Comparison of ENCODE assay signal across 19 cellular contexts in genomic region chr11:824942-825341, GRCh38. TPM values are rescaled to one million over a fixed set of nuclear protein-coding genes. Genes with fewer than 3 reads are reported as not detected.
DNase-seq lines count a peak whose midpoint lies in the region; ATAC-seq, FAIRE-seq and TF ChIP-seq lines count a peak whose summit lies in the region.
"Had no signal": no experiment of that assay in that cellular context is flagged by ENCODE, and none has a peak within 500 bp of the region (broad histone marks: within the 10 kb centered on the region; RNA-seq: fewer than 3 reads in every experiment).

No MANE protein-coding gene starts in this region.

- H3K9ac ChIP-seq in BLaER1 = no peak overlapping the region
- no peak overlapping the region for H3K9ac ChIP-seq in PC-3 (ENCODE audit: low read length)
- H3K9ac ChIP-seq in mucosa of rectum (ENCODE audit: low read depth in 1 of 2, low read length in 2 of 2) = peak overlapping the region in 1 of 2 donors; percentile 45

- TF ChIP-seq POLR2A in H54 (IDR thresholded peaks at IDR 0.05; ENCODE audit: low read depth, low read length) = no peak

- no peak overlapping the region for H2AFZ ChIP-seq in PC-3 (ENCODE audit: low read length)

- H3K4me1 ChIP-seq in BLaER1 (peaks cover 83% of the 10 kb centered on the region), PC-3 (ENCODE audit: insufficient read depth, low read length) (peaks cover 51% of the 10 kb centered on the region), mucosa of rectum (ENCODE audit: control insufficient read depth in 2 of 2, insufficient read depth in 2 of 2, low read length in 2 of 2) (peaks cover 53 to 75% of the 10 kb centered on the region in 2 donors)

- peaks cover 39% of the 10 kb centered on the region for H3K4me1 Mint-ChIP-seq in Calu3 (ENCODE audit: low read depth, unreplicated experiment)

- H3K9me3 ChIP-seq in BLaER1 (no peaks in the 10 kb centered on the region), PC-3 (ENCODE audit: low read length) (no peaks in the 10 kb centered on the region), mucosa of rectum (ENCODE audit: control insufficient read depth in 2 of 2, low read length in 2 of 2) (no peaks in the 10 kb centered on the region)
- H3K9me3 ChIP-seq: esophagus squamous epithelium, left ventricle myocardium inferior, mucosa of descending colon, thoracic aorta had no signal

- H3K36me3 ChIP-seq in BLaER1 (peaks cover 36% of the 10 kb centered on the region), PC-3 (ENCODE audit: low read depth, low read length) (no peaks in the 10 kb centered on the region), mucosa of rectum (ENCODE audit: control insufficient read depth in 2 of 2, insufficient read depth in 2 of 2, low read length in 2 of 2) (peaks cover 14 to 21% of the 10 kb centered on the region in 2 donors)

- peaks cover 89% of the 10 kb centered on the region for H3K36me3 Mint-ChIP-seq in Calu3 (ENCODE audit: insufficient read depth, unreplicated experiment)

- ATAC-seq in PC-3 = peak; percentile 7

- H3K4me3 ChIP-seq in BLaER1 = no peak overlapping the region
- H3K4me3 ChIP-seq in PC-3 (ENCODE audit: low read length) = no peak overlapping the region
- no peak overlapping the region for H3K4me3 ChIP-seq in mucosa of rectum (ENCODE audit: low read length in 2 of 2)
- H3K4me3 ChIP-seq: esophagus squamous epithelium, left ventricle myocardium inferior, mucosa of descending colon, thoracic aorta had no signal

- BruUV-seq in Calu3 (replicated peaks; lab: Mats Ljungman, UMichigan) (no TSS peak), PC-3 (replicated peaks; lab: Mats Ljungman, UMichigan) (no TSS peak)

- H3K27ac ChIP-seq in BLaER1 (no peak overlapping the region), PC-3 (ENCODE audit: low read length) (peak overlapping the region; percentile 74), mucosa of rectum (ENCODE audit: low read depth in 2 of 2, low read length in 2 of 2) (peak overlapping the region; percentile 89 to 91)
- H3K27ac ChIP-seq: thoracic aorta had no signal

- no peaks in the 10 kb centered on the region for H3F3A ChIP-seq in PC-3 (ENCODE audit: low read length, unreplicated experiment)

- intact Hi-C loops in Calu3 (cut with micrococcal nuclease; ENCODE audit: unreplicated experiment) = no loop called here
- intact Hi-C loops in PC-3 (cut with micrococcal nuclease) = no loop called here

- POLR2A ChIA-PET in PC-3 (lab: Charles Lee; ENCODE audit: unreplicated experiment) = no interaction called here

- peak overlapping the region; percentile 13 for H3K27ac Mint-ChIP-seq in Calu3 (ENCODE audit: unreplicated experiment)
- H3K27ac Mint-ChIP-seq: T-helper 1 cell treated with Interleukin-12 subunit alpha and Interleukin-12 subunit beta and Interleukin-4 antibody, amounts not matched to agents 30 μg/mL and 1 μg/mL, for 36 hours had no signal

- peak overlapping the region; percentile 100; the same call in 1 of the 2 replicates for H3K4me2 ChIP-seq in BLaER1
- H3K4me2 ChIP-seq in PC-3 (ENCODE audit: low read length) = peak overlapping the region; percentile 96

- DNase-seq in Calu3 = no peak
- no peak for DNase-seq in PC-3
- no peak for DNase-seq in activated CD4-positive, alpha-beta T cell treated with anti-CD3 and anti-CD28 coated beads, Interleukin-2, amount 50 U/mL, for 1 hour
- DNase-seq in pons (ENCODE audit: low spot score) = no peak
- DNase-seq in H54 (ENCODE audit: insufficient read length, low spot score) = no peak
- DNase-seq: activated CD4-positive, alpha-beta T cell treated with anti-CD3 and anti-CD28 coated beads, Interleukin-2, amount 50 U/mL, for 4 hours; activated T-cell treated with anti-CD3 and anti-CD28 coated beads for 4 hours; effector CD8-positive, alpha-beta T cell; esophagus squamous epithelium; left ventricle myocardium inferior; NCI-H1930; occipital lobe; OCI-M1; stimulated activated CD4-positive, alpha-beta T cell treated with anti-CD3 and anti-CD28 coated beads, Interleukin-15, amount 100 ng/mL, for 24 hours had no signal

- TF ChIP-seq CTCF in Calu3 (IDR thresholded peaks at IDR 0.05; ENCODE audit: unreplicated experiment) (no peak), PC-3 (conservative IDR thresholded peaks at IDR 0.05; ENCODE audit: low read depth, low read length) (no peak)

- no peaks in the 10 kb centered on the region for H3K27me3 Mint-ChIP-seq in Calu3 (ENCODE audit: unreplicated experiment)

- CTCF ChIA-PET in Calu3 (lab: Charles Lee) (interaction anchor here (2.0 kb wide), 1 partner anchor 10 kb away, joined by 7 read pairs; no protein-coding TSS in a partner anchor), PC-3 (lab: Charles Lee) (interaction anchor here (0.6 kb wide), 1 partner anchor 29 kb away, joined by 7 read pairs; no protein-coding TSS in a partner anchor)

- H3K9me3 Mint-ChIP-seq in Calu3 (ENCODE audit: low read depth, unreplicated experiment) = no peaks in the 10 kb centered on the region
- H3K9me3 Mint-ChIP-seq: T-helper 1 cell treated with Interleukin-12 subunit alpha and Interleukin-12 subunit beta and Interleukin-4 antibody, amounts not matched to agents 30 μg/mL and 1 μg/mL, for 36 hours had no signal

- no peak for FAIRE-seq in H54 (lab: Jason Lieb, UNC)

- H3K79me2 ChIP-seq in PC-3 (ENCODE audit: low read length) = peaks cover 25% of the 10 kb centered on the region

- no peak overlapping the region for H3K4me3 Mint-ChIP-seq in Calu3 (ENCODE audit: low read depth, unreplicated experiment)
- H3K4me3 Mint-ChIP-seq: T-helper 1 cell treated with Interleukin-12 subunit alpha and Interleukin-12 subunit beta and Interleukin-4 antibody, amounts not matched to agents 30 μg/mL and 1 μg/mL, for 36 hours had no signal

- H4K20me1 ChIP-seq in BLaER1 (peaks cover 100% of the 10 kb centered on the region), PC-3 (ENCODE audit: low read length) (peaks cover 13% of the 10 kb centered on the region; the same call in 1 of the 2 replicates)

- no peaks in the 10 kb centered on the region for H3K9me2 ChIP-seq in PC-3 (replicated peaks; ENCODE audit: low read length)

- H3K27me3 ChIP-seq in BLaER1 = peaks cover 53% of the 10 kb centered on the region
- no peaks in the 10 kb centered on the region for H3K27me3 ChIP-seq in PC-3 (ENCODE audit: low read length)
- no peaks in the 10 kb centered on the region for H3K27me3 ChIP-seq in mucosa of rectum (ENCODE audit: control insufficient read depth in 2 of 2, insufficient read depth in 2 of 2, low read length in 2 of 2)

RNA-seq across cellular contexts. Expression of gene CRACR2B, which starts 2.8 kb away (rescaled TPM):
- total RNA-seq in Calu3 (2022) (33.4 and 35.3 TPM in 2 replicates), PC-3 (2014; rRNA removed) (10.6 and 19.8 TPM in 2 replicates)

RNA-seq across cellular contexts. Expression of gene PNPLA2, which starts 6.2 kb away (rescaled TPM):
- total RNA-seq in Calu3 (2022) (134 and 151 TPM in 2 replicates), PC-3 (2014; rRNA removed) (40.2 and 41.4 TPM in 2 replicates)

RNA-seq across cellular contexts. Expression of gene CD151, which starts 7.8 kb away (rescaled TPM):
- 472 and 482 TPM in 2 replicates for total RNA-seq in Calu3 (2022)
- 469 and 490 TPM in 2 replicates for total RNA-seq in PC-3 (2014; rRNA removed)

RNA-seq across cellular contexts. Expression of gene RPLP2, which starts 15.2 kb away (rescaled TPM):
- 1,351 and 1,381 TPM in 2 replicates for total RNA-seq in Calu3 (2022)
- total RNA-seq in PC-3 (2014; rRNA removed) = 897 and 964 TPM in 2 replicates

RNA-seq across cellular contexts. Expression of gene POLR2L, which starts 17.4 kb away (rescaled TPM):
- total RNA-seq in Calu3 (2022) (107 and 115 TPM in 2 replicates), PC-3 (2014; rRNA removed) (661 and 1,148 TPM in 2 replicates)
